13 cellular contexts compared by ENCODE assay signal in genomic region chr12:14846042-14846587, GRCh38. TPM values are rescaled to one million over a fixed set of nuclear protein-coding genes. Genes with fewer than 3 reads are reported as not detected.
DNase-seq lines count a peak whose midpoint lies in the region; ATAC-seq and TF ChIP-seq lines count a peak whose summit lies in the region.
"Had no signal": no experiment of that assay in that cellular context is flagged by ENCODE, and none has a peak within 500 bp of the region (broad histone marks: within the 10 kb centered on the region; RNA-seq: fewer than 3 reads in every experiment).

No MANE protein-coding gene starts in this region.

- H3K79me2 ChIP-seq in H9 (ENCODE audit: insufficient read depth, low read length), result no peaks in the 10 kb centered on the region

- H3K4me1 Mint-ChIP-seq in H9, result peaks cover 3 to 6% of the 10 kb centered on the region in 2 experiments; a peak in 2 of 4 replicates

- H3K36me3 ChIP-seq in body of pancreas (replicated peaks in 1 of 2; ENCODE audit: insufficient read depth in 1 of 2, low read depth in 2 of 2) (no peaks in the 10 kb centered on the region), mucosa of descending colon (ENCODE audit: low read depth) (no peaks in the 10 kb centered on the region)
- H3K36me3 ChIP-seq: esophagus squamous epithelium had no signal

- H2BK120ac ChIP-seq in H9 (ENCODE audit: low read depth, low read length, poor library complexity, severe bottlenecking), result no peak overlapping the region

- no peak overlapping the region for H3K23ac ChIP-seq in H9 (ENCODE audit: insufficient read length, low read depth, low read length)

- no peak overlapping the region for H2BK5ac ChIP-seq in H9 (ENCODE audit: insufficient read length, low read length)

- no peaks in the 10 kb centered on the region for H3K79me1 ChIP-seq in H9 (ENCODE audit: insufficient read depth, low read depth, low read length, poor library complexity, severe bottlenecking)

- no peak overlapping the region for H3K4ac ChIP-seq in H9 (ENCODE audit: low read depth, low read length)

- no peak overlapping the region for H3K4me2 ChIP-seq in H9 (ENCODE audit: insufficient read depth, insufficient read length, low read length)

- H2BK12ac ChIP-seq in H9 (ENCODE audit: insufficient read length, low read depth, low read length), result no peak overlapping the region

- H3K4me3 Mint-ChIP-seq in H9, result no peak overlapping the region

- H2AK5ac ChIP-seq in H9 (ENCODE audit: insufficient read length, low read length), result no peak overlapping the region

- no peak overlapping the region for H4K5ac ChIP-seq in H9 (ENCODE audit: insufficient read length, low read depth, low read length)

- H3K27ac Mint-ChIP-seq in H9, result no peak overlapping the region

- no peaks in the 10 kb centered on the region for H3K27me3 ChIP-seq in body of pancreas
- H3K27me3 ChIP-seq in H9 (ENCODE audit: insufficient read depth, low read length), result no peaks in the 10 kb centered on the region; the same call in 1 of the 2 replicates
- H3K27me3 ChIP-seq: esophagus squamous epithelium had no signal

- H3K9me3 ChIP-seq in body of pancreas (no peaks in the 10 kb centered on the region), mucosa of descending colon (no peaks in the 10 kb centered on the region), H9 (ENCODE audit: control insufficient read depth, low read depth, low read length) (no peaks in the 10 kb centered on the region)
- H3K9me3 ChIP-seq: esophagus squamous epithelium had no signal

- no peak overlapping the region for H3K14ac ChIP-seq in H9 (ENCODE audit: insufficient read depth, low read length)

- H3K27ac ChIP-seq in body of pancreas, result peak overlapping the region in 3 of 4 donors; percentile 39 to 71 (median 55)
- no peak overlapping the region for H3K27ac ChIP-seq in H9 (ENCODE audit: insufficient read length, low read depth, low read length)

- intact Hi-C loops in body of pancreas (cut with DNase I) (loop anchor here (5.0 kb wide), 1 partner anchor 156 kb away; no protein-coding TSS in a partner anchor), mucosa of descending colon (cut with DNase I, micrococcal nuclease) (loop anchor here in 1 of 2 donors (5.0 kb wide), 1 partner anchor 146 kb away; no protein-coding TSS in a partner anchor), lower leg skin (cut with DNase I; ENCODE audit: low total_unique reads) (no loop called here)

- H2BK20ac ChIP-seq in H9 (ENCODE audit: low read depth, low read length, poor library complexity, severe bottlenecking), result no peak overlapping the region

- WGBS in body of pancreas, 2 donors, result 23 to 34% methylated on average over 3 of the region's 3 CpGs
- no CpG with 5 or more reads among the region's 3 CpGs for WGBS in H9 (ENCODE audit: extremely low coverage, insufficient read length, low lambda C conversion rate)
- 35 to 36% methylated on average over 3 of the region's 3 CpGs for WGBS in lower leg skin, 2 donors

- H3K23me2 ChIP-seq in H9 (ENCODE audit: insufficient read length, low read depth, low read length, poor library complexity, severe bottlenecking), result no peaks in the 10 kb centered on the region

- H3K4me1 ChIP-seq in body of pancreas, result peaks cover 56% of the 10 kb centered on the region
- peaks cover 20% of the 10 kb centered on the region for H3K4me1 ChIP-seq in mucosa of descending colon (ENCODE audit: low read depth)
- no peaks in the 10 kb centered on the region for H3K4me1 ChIP-seq in H9 (ENCODE audit: insufficient read depth, low read length)

- H3K4me3 ChIP-seq in NB4 (ENCODE audit: low read depth, low read length) (no peak overlapping the region), body of pancreas (no peak overlapping the region), mucosa of descending colon (no peak overlapping the region), lower leg skin (ENCODE audit: low read depth, poor library complexity, severe bottlenecking) (no peak overlapping the region)
- H3K4me3 ChIP-seq: esophagus squamous epithelium had no signal

- H4K8ac ChIP-seq in H9 (replicated peaks; ENCODE audit: insufficient read length, low read depth, low read length), result no peak overlapping the region

- H3K56ac ChIP-seq in H9 (ENCODE audit: insufficient read length, low read depth, low read length), result no peak overlapping the region

- H2AFZ ChIP-seq in H9 (ENCODE audit: low read length), result no peak overlapping the region

- H3K27me3 Mint-ChIP-seq in H9 (ENCODE audit: low read depth), result no peaks in the 10 kb centered on the region

- H3K36me3 Mint-ChIP-seq in H9 (ENCODE audit: insufficient read depth in 1 of 3, low read depth in 3 of 3), result no peaks in the 10 kb centered on the region

- ATAC-seq in body of pancreas (no peak), mucosa of descending colon (peak; percentile 58), GM19455 (IDR thresholded peaks at IDR 0.05; ENCODE audit: unreplicated experiment) (no peak)

- H3T11ph ChIP-seq in H9 (ENCODE audit: low read length), result no peak overlapping the region

- H4K91ac ChIP-seq in H9 (ENCODE audit: insufficient read length, low read depth, low read length), result no peak overlapping the region

- TF ChIP-seq POLR2A in NB4 (IDR thresholded peaks at IDR 0.05; ENCODE audit: extremely low read depth, insufficient read length) (no peak), body of pancreas (IDR thresholded peaks at IDR 0.05) (no peak), lower leg skin (IDR thresholded peaks at IDR 0.05) (no peak)

- DNase-seq in CD1c-positive myeloid dendritic cell (ENCODE audit: extremely low spot score) (peak; percentile 22), NB4 (ENCODE audit: low read depth) (peak; percentile 55), body of pancreas (no peak), mucosa of descending colon (no peak), H9 (no peak), NCI-H1436 (lab: John Stamatoyannopoulos, UW) (no peak), lower leg skin (ENCODE audit: low spot score in 2 of 2) (no peak)
- DNase-seq: activated gamma-delta T cell, DMS 273 treated with DMSO at 0.1 percent for 48 hours, esophagus squamous epithelium had no signal

- no peak for TF ChIP-seq CTCF in NB4 (IDR thresholded peaks at IDR 0.05; ENCODE audit: low read depth, low read length)
- no peak for TF ChIP-seq CTCF in body of pancreas (IDR thresholded peaks at IDR 0.05)
- TF ChIP-seq CTCF in mucosa of descending colon (IDR thresholded peaks at IDR 0.05), result no peak
- TF ChIP-seq CTCF in H9 (conservative IDR thresholded peaks at IDR 0.05), result no peak
- TF ChIP-seq CTCF in lower leg skin (IDR thresholded peaks at IDR 0.05), result no peak

- no peak overlapping the region for H3K18ac ChIP-seq in H9 (ENCODE audit: insufficient read length, low read depth, low read length)

- H2BK15ac ChIP-seq in H9 (ENCODE audit: low read depth, low read length), result no peak overlapping the region

- H3K9me3 Mint-ChIP-seq in H9, result no peaks in the 10 kb centered on the region

- H3K9ac ChIP-seq in H9 (ENCODE audit: extremely low read depth, insufficient read length, low read length), result no peak overlapping the region

- no peaks in the 10 kb centered on the region for H4K20me1 ChIP-seq in H9 (ENCODE audit: control insufficient read depth, insufficient read depth, insufficient read length)

RNA-seq across cellular contexts. Expression of gene ART4, which starts 2.8 kb away (rescaled TPM):
- total RNA-seq in body of pancreas, result 1 to 10 TPM; 1.3 to 3.1 TPM
- 1 to 10 TPM in 1 of 3 donors, under 1 TPM in 2; 0.06 to 1.9 (median 0.54) TPM for total RNA-seq in mucosa of descending colon
- total RNA-seq in H9 (2021), result not detected in 2 replicates
- under 1 TPM in 3 of 4 donors, not detected in 1; 0.17 to 0.42 (median 0.17) TPM for total RNA-seq in lower leg skin
- total RNA-seq: LHCN-M2 had no signal

RNA-seq across cellular contexts. Expression of gene SMCO3, which starts 32.1 kb away (rescaled TPM):
- total RNA-seq in body of pancreas (1 to 10 TPM; 1.3 to 4.3 TPM), mucosa of descending colon (not detected), H9 (2021) (not detected in 2 replicates), lower leg skin (under 1 TPM in 1 of 4 donors, not detected in 3; 0.34 TPM)
- total RNA-seq: cerebellum, LHCN-M2 had no signal

RNA-seq across cellular contexts. Expression of gene MGP, which starts 39.5 kb away (rescaled TPM):
- total RNA-seq in body of pancreas (100 to 1,000 TPM; 162 to 228 TPM), mucosa of descending colon (100 to 1,000 TPM in 2 of 3 donors, 10 to 100 TPM in 1; 42.9 to 655 (median 121) TPM), H9 (2021) (not detected in 2 replicates), lower leg skin (100 to 1,000 TPM in 2 of 4 donors, 10 to 100 TPM in 2; 42.8 to 143 (median 80.2) TPM)
- total RNA-seq: LHCN-M2 had no signal

RNA-seq across cellular contexts. Expression of gene C12orf60, which starts 42.6 kb away (rescaled TPM):
- total RNA-seq in body of pancreas (1 to 10 TPM in 1 of 2 donors, not detected in 1; 1.8 TPM), mucosa of descending colon (under 1 TPM; 0.44 to 0.96 (median 0.46) TPM), H9 (2021) (1.6 and 1.9 TPM in 2 replicates), lower leg skin (under 1 TPM in 2 of 4 donors, not detected in 2; 0.49 to 0.62 TPM)

RNA-seq across cellular contexts. Expression of gene WBP11, which starts 42.8 kb away (rescaled TPM):
- 10 to 100 TPM in 1 of 2 donors, 1 to 10 TPM in 1; 8.6 to 14.8 TPM for total RNA-seq in body of pancreas
- total RNA-seq in mucosa of descending colon, result 10 to 100 TPM; 38.4 to 53.7 (median 48.3) TPM
- 108 TPM in 2 replicates for total RNA-seq in H9 (2021)
- total RNA-seq in lower leg skin, result 10 to 100 TPM; 12.1 to 23.2 (median 21.0) TPM

Comparison
In these comparisons a context has a peak if more than half of its experiments do, and no peak if none do; other contexts are left out.
1. DNase-seq: peak in CD1c-positive myeloid dendritic cell (single experiment) and NB4 (single experiment); none in body of pancreas (0 of 4), mucosa of descending colon (0 of 3), H9 (single experiment), NCI-H1436 (single experiment) and lower leg skin (0 of 2).
2. RNA of gene MGP, which starts 39.5 kb away (total RNA-seq): 162 to 228 TPM in body of pancreas, 42.9 to 655 TPM in mucosa of descending colon and 42.8 to 143 TPM in lower leg skin; not detected in H9; every median in the first group is over 10 times any median in the second.